25 cellular contexts compared by ENCODE assay signal in the genomic region with DNA sequence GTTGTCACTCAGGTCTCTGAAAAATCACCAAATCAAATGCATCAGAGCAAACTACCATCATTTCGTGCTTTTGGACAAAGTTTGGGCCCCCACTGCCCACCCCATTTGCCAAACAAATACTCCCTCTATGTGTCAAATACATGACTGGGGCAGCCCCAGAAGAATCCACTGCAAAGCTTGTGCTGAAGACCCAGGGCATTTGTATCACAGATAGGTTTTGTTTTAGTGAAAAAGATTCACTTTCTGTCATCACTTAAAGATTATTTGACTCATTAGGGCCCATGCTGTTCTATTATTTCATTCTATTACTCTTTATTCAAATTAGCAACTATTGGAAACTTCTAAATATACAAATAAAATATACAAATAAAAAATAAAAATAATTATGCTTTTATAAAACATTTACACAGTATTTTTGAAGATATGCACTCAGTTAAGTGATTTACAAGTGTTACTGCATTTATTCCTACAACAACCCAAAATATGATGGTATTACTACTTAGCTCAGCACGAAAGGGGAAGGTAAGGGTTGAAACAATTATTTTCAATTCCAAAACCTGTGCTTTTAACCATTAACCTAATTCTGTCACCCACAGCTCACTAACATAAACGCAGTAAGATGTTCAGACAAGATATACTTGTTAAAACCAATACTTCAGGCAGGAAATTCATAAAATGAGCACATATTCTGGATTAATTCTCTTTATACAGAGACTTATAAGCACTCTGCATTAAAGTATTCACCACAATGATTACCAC. TPM values are rescaled to one million over a fixed set of nuclear protein-coding genes. Genes with fewer than 3 reads are reported as not detected.
DNase-seq lines count a peak whose midpoint lies in the region; ATAC-seq and TF ChIP-seq lines count a peak whose summit lies in the region.
"Had no signal": no experiment of that assay in that cellular context is flagged by ENCODE, and none has a peak within 500 bp of the region (broad histone marks: within the 10 kb centered on the region; RNA-seq: fewer than 3 reads in every experiment).

No MANE protein-coding gene starts in this region.

- H3K9me3 Mint-ChIP-seq in nephron (no peaks in the 10 kb centered on the region), GM23338 (no peaks in the 10 kb centered on the region)
- H3K9me3 Mint-ChIP-seq: activated CD8-positive, alpha-beta T cell treated with anti-CD3 and anti-CD28 coated beads for 36 hours; type B pancreatic cell had no signal

- ATAC-seq in GM18858 (IDR thresholded peaks at IDR 0.05; ENCODE audit: unreplicated experiment), result peak; percentile 43
- ATAC-seq in HG02798 (IDR thresholded peaks at IDR 0.05; ENCODE audit: poor library complexity, unreplicated experiment), result peak; percentile 45
- peak; percentile 53 for ATAC-seq in HG03565 (IDR thresholded peaks at IDR 0.05; ENCODE audit: unreplicated experiment)
- no peak for ATAC-seq in GM23338
- ATAC-seq in HG02970 (IDR thresholded peaks at IDR 0.05; ENCODE audit: low FRiP score, unreplicated experiment), result no peak
- ATAC-seq: activated CD8-positive, alpha-beta T cell treated with anti-CD3 and anti-CD28 coated beads for 36 hours; naive thymus-derived CD8-positive, alpha-beta T cell had no signal

- TF ChIP-seq CTCF in nephron (IDR thresholded peaks at IDR 0.05; ENCODE audit: unreplicated experiment in 3 of 3) (no peak), GM23338 (conservative IDR thresholded peaks at IDR 0.05; ENCODE audit: low read depth in 2 of 2) (no peak)

- peaks cover 50% of the 10 kb centered on the region for H3K4me1 Mint-ChIP-seq in nephron
- peaks cover 14% of the 10 kb centered on the region; the same call in 2 of the 3 replicates for H3K4me1 Mint-ChIP-seq in GM23338
- H3K4me1 Mint-ChIP-seq: naive thymus-derived CD8-positive, alpha-beta T cell had no signal

- H3K4me3 ChIP-seq in GM23338, result no peak overlapping the region
- H3K4me3 ChIP-seq: cardiac muscle cell, sigmoid colon had no signal

- H3K4me3 Mint-ChIP-seq in nephron (no peak overlapping the region), GM23338 (no peak overlapping the region)
- H3K4me3 Mint-ChIP-seq: activated CD8-positive, alpha-beta T cell treated with anti-CD3 and anti-CD28 coated beads for 36 hours; naive thymus-derived CD8-positive, alpha-beta T cell; type B pancreatic cell had no signal

- H3K27me3 Mint-ChIP-seq in nephron (ENCODE audit: low read depth), result no peaks in the 10 kb centered on the region
- peaks cover 27% of the 10 kb centered on the region for H3K27me3 Mint-ChIP-seq in GM23338 (ENCODE audit: insufficient read depth, low read depth, poor library complexity)
- H3K27me3 Mint-ChIP-seq: activated CD8-positive, alpha-beta T cell treated with anti-CD3 and anti-CD28 coated beads for 36 hours; type B pancreatic cell had no signal

- H3K9me2 ChIP-seq in GM23338 (ENCODE audit: insufficient read depth), result no peaks in the 10 kb centered on the region

- H3K36me3 Mint-ChIP-seq in nephron (ENCODE audit: low read depth) (peaks cover 92% of the 10 kb centered on the region), GM23338 (ENCODE audit: low read depth) (peaks cover 53% of the 10 kb centered on the region)
- H3K36me3 Mint-ChIP-seq: naive thymus-derived CD8-positive, alpha-beta T cell had no signal

- H2AFZ ChIP-seq in GM23338, result no peak overlapping the region

- no peak overlapping the region for H3K27ac ChIP-seq in GM23338 (ENCODE audit: low read depth)

- no peaks in the 10 kb centered on the region for H3K36me3 ChIP-seq in GM23338 (ENCODE audit: insufficient read depth)

- H3K4me2 ChIP-seq in GM23338, result no peak overlapping the region

- H3K4me1 ChIP-seq in GM23338 (ENCODE audit: insufficient read depth), result peaks cover 21% of the 10 kb centered on the region

- DNase-seq in GM23338 (ENCODE audit: low spot score), result no peak
- DNase-seq in NCI-H2029 treated with DMSO at 0.1 percent for 48 hours (lab: John Stamatoyannopoulos, UW), result no peak
- DNase-seq in AG08395 (ENCODE audit: low spot score), result no peak
- DNase-seq: ACHN; activated CD4-positive, CD25-positive, alpha-beta regulatory T cell treated with anti-CD3 and anti-CD28 coated beads, Interleukin-2, amount 50 U/mL, for 72 hours; activated CD8-positive, alpha-beta T cell treated with anti-CD3 and anti-CD28 coated beads for 36 hours; activated gamma-delta T cell; activated T-cell treated with anti-CD3 and anti-CD28 coated beads for 4 hours; amniotic stem cell; C1 segment of cervical spinal cord; dermis blood vessel endothelial cell; EL; naive thymus-derived CD8-positive, alpha-beta T cell; NCI-H2029; posterior cingulate gyrus; SHP77 treated with DMSO at 0.1 percent for 48 hours; sigmoid colon; stimulated activated CD4-positive, alpha-beta T cell treated with anti-CD3 and anti-CD28 coated beads, Interleukin-15, amount 100 ng/mL, for 24 hours had no signal

- peaks cover 3% of the 10 kb centered on the region for H4K20me1 ChIP-seq in GM23338 (replicated peaks; ENCODE audit: insufficient read depth)

- H3K27ac Mint-ChIP-seq in nephron, result peak overlapping the region; percentile 36 to 62 (median 57)
- no peak overlapping the region for H3K27ac Mint-ChIP-seq in GM23338
- H3K27ac Mint-ChIP-seq: activated CD8-positive, alpha-beta T cell treated with anti-CD3 and anti-CD28 coated beads for 36 hours; naive thymus-derived CD8-positive, alpha-beta T cell; type B pancreatic cell had no signal

- no peaks in the 10 kb centered on the region for H3F3A ChIP-seq in GM23338 (replicated peaks; ENCODE audit: low read depth)

- no peaks in the 10 kb centered on the region for H3K79me2 ChIP-seq in GM23338 (replicated peaks; ENCODE audit: insufficient read depth)

- peaks cover 75% of the 10 kb centered on the region for H3K27me3 ChIP-seq in GM23338 (ENCODE audit: insufficient read depth)
- H3K27me3 ChIP-seq: cardiac muscle cell, sigmoid colon had no signal

TF ChIP-seq in GM23338, 12 proteins besides CTCF, POLR2A, EP300 and RAD21 (continues in another document):
- no peak for TF ChIP-seq ZNF331 (CRISPR knock-in tag; IDR thresholded peaks at IDR 0.05; ENCODE audit: low read depth)
- TF ChIP-seq EZH2 (IDR thresholded peaks at IDR 0.05; ENCODE audit: low read depth, unreplicated experiment), result no peak
- TF ChIP-seq, protein P1, sequence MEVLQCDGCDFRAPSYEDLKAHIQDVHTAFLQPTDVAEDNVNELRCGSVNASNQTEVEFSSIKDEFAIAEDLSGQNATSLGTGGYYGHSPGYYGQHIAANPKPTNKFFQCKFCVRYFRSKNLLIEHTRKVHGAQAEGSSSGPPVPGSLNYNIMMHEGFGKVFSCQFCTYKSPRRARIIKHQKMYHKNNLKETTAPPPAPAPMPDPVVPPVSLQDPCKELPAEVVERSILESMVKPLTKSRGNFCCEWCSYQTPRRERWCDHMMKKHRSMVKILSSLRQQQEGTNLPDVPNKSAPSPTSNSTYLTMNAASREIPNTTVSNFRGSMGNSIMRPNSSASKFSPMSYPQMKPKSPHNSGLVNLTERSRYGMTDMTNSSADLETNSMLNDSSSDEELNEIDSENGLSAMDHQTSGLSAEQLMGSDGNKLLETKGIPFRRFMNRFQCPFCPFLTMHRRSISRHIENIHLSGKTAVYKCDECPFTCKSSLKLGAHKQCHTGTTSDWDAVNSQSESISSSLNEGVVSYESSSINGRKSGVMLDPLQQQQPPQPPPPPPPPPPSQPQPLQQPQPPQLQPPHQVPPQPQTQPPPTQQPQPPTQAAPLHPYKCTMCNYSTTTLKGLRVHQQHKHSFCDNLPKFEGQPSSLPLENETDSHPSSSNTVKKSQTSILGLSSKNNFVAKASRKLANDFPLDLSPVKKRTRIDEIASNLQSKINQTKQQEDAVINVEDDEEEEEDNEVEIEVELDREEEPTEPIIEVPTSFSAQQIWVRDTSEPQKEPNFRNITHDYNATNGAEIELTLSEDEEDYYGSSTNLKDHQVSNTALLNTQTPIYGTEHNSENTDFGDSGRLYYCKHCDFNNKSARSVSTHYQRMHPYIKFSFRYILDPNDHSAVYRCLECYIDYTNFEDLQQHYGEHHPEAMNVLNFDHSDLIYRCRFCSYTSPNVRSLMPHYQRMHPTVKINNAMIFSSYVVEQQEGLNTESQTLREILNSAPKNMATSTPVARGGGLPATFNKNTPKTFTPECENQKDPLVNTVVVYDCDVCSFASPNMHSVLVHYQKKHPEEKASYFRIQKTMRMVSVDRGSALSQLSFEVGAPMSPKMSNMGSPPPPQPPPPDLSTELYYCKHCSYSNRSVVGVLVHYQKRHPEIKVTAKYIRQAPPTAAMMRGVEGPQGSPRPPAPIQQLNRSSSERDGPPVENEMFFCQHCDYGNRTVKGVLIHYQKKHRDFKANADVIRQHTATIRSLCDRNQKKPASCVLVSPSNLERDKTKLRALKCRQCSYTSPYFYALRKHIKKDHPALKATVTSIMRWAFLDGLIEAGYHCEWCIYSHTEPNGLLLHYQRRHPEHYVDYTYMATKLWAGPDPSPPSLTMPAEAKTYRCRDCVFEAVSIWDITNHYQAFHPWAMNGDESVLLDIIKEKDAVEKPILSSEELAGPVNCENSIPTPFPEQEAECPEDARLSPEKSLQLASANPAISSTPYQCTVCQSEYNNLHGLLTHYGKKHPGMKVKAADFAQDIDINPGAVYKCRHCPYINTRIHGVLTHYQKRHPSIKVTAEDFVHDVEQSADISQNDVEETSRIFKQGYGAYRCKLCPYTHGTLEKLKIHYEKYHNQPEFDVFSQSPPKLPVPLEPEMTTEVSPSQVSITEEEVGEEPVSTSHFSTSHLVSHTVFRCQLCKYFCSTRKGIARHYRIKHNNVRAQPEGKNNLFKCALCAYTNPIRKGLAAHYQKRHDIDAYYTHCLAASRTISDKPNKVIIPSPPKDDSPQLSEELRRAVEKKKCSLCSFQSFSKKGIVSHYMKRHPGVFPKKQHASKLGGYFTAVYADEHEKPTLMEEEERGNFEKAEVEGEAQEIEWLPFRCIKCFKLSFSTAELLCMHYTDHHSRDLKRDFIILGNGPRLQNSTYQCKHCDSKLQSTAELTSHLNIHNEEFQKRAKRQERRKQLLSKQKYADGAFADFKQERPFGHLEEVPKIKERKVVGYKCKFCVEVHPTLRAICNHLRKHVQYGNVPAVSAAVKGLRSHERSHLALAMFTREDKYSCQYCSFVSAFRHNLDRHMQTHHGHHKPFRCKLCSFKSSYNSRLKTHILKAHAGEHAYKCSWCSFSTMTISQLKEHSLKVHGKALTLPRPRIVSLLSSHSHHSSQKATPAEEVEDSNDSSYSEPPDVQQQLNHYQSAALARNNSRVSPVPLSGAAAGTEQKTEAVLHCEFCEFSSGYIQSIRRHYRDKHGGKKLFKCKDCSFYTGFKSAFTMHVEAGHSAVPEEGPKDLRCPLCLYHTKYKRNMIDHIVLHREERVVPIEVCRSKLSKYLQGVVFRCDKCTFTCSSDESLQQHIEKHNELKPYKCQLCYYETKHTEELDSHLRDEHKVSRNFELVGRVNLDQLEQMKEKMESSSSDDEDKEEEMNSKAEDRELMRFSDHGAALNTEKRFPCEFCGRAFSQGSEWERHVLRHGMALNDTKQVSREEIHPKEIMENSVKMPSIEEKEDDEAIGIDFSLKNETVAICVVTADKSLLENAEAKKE (CRISPR knock-in tag; IDR thresholded peaks at IDR 0.05), result no peak

RNA-seq across cellular contexts. Expression of a gene that starts 36.5 kb away (rescaled TPM):
- total RNA-seq in GM23338 (2014; rRNA removed; shearing (Covaris generic)), result 7.5 and 10.9 TPM in 2 replicates
- 1.6 and 1.9 TPM in 2 replicates for polyA plus RNA-seq in GM23338 (2016; fragmentation: Nextera tagmentation; extraction: Ambion mirVana)
- total RNA-seq: activated CD8-positive, alpha-beta T cell treated with anti-CD3 and anti-CD28 coated beads for 36 hours; naive thymus-derived CD8-positive, alpha-beta T cell had no signal
- polyA plus RNA-seq: naive thymus-derived CD8-positive, alpha-beta T cell had no signal

Comparison
In these comparisons a context has a peak if more than half of its experiments do, and no peak if none do; other contexts are left out.
1. ATAC-seq: peak in GM18858 (single experiment), HG02798 (single experiment) and HG03565 (single experiment); none in GM23338 (single experiment) and HG02970 (single experiment).